31 cellular contexts compared by ENCODE assay signal in the genomic region with DNA sequence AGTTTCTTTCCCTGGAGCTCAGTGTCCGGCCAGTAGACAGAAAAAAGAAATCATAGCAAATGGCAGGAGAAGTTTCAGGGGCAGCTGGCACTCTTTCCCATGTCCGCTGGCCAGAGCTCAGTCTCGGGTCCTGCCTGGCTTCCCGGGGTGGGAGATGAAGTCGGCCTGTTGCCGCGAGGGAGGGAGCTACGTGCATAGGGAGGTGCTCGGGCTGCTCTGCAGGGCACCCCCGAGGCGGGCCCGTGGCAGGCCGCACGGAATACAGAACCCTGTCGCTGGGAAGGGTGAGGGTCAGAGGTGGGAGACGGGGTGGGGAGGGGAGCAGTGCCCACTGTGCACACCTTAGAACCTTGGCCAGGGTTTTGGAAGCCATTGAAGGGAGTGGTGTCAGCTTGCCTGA.
"Had no signal": no experiment of that assay in that cellular context is flagged by ENCODE, and none has a peak within 500 bp of the region (broad histone marks: within the 10 kb centered on the region; RNA-seq: fewer than 3 reads in every experiment).

No MANE protein-coding gene starts in this region.

- H3K36me3 ChIP-seq: gastrocnemius medialis, neutrophil, right lobe of liver, thoracic aorta, uterus had no signal

- H3K9me3 ChIP-seq: gastrocnemius medialis, neutrophil, right lobe of liver, thoracic aorta, uterus had no signal

- H3K4me3 ChIP-seq: gastrocnemius medialis, right lobe of liver, thoracic aorta, uterus had no signal

- H3K36me3 Mint-ChIP-seq: activated CD4-positive, alpha-beta memory T cell treated with anti-CD3 and anti-CD28 coated beads for 36 hours; immature natural killer cell; stimulated activated naive B cell treated with anti-CD40 and anti-IgM and Interleukin-4, amounts not matched to agents 10 μg/mL and 1 μg/mL and 100 μg/mL, for 72 hours; type B pancreatic cell had no signal

- H3K4me1 Mint-ChIP-seq: activated CD4-positive, alpha-beta T cell treated with anti-CD3 and anti-CD28 coated beads, Interleukin-2, amount 10 ng/mL, durations not matched to agents 24 days and 14 days; activated T-helper 17 cell treated with anti-CD3 and anti-CD28 coated beads, Interleukin-2, amount 50 U/mL, for 72 hours; immature natural killer cell; stimulated activated naive B cell treated with anti-CD40 and anti-IgM and Interleukin-4, amounts not matched to agents 10 μg/mL and 1 μg/mL and 100 μg/mL, for 72 hours; T-helper 17 cell had no signal

- H3K27ac Mint-ChIP-seq: activated CD4-positive, alpha-beta memory T cell treated with anti-CD3 and anti-CD28 coated beads for 36 hours; activated CD4-positive, alpha-beta T cell treated with anti-CD3 and anti-CD28 coated beads, Interleukin-2, amount 10 ng/mL, durations not matched to agents 24 days and 14 days; activated T-cell treated with anti-CD3 and anti-CD28 coated beads, Interleukin-2, amount 50 U/mL, for 24 hours; activated T-helper 17 cell treated with anti-CD3 and anti-CD28 coated beads, Interleukin-2, amount 50 U/mL, for 72 hours; dendritic cell treated with granulocyte-macrophage colony-stimulating factor and Interleukin-4, amounts not matched to agents 40 ng/mL and 50 ng/mL, for 4 days; immature natural killer cell; nephron; stimulated activated naive B cell treated with anti-CD40 and anti-IgM and Interleukin-4, amounts not matched to agents 10 μg/mL and 1 μg/mL and 100 μg/mL, for 72 hours; T-helper 17 cell; type B pancreatic cell had no signal

- H3K27ac ChIP-seq: gastrocnemius medialis, neutrophil, right lobe of liver, thoracic aorta, uterus had no signal

- H3K27me3 ChIP-seq: neutrophil, right lobe of liver, uterus had no signal

- H3K4me3 Mint-ChIP-seq: activated CD4-positive, alpha-beta memory T cell treated with anti-CD3 and anti-CD28 coated beads for 36 hours; activated CD4-positive, alpha-beta T cell treated with anti-CD3 and anti-CD28 coated beads, Interleukin-2, amount 10 ng/mL, durations not matched to agents 24 days and 14 days; activated T-cell treated with anti-CD3 and anti-CD28 coated beads, Interleukin-2, amount 50 U/mL, for 24 hours; activated T-helper 17 cell treated with anti-CD3 and anti-CD28 coated beads, Interleukin-2, amount 50 U/mL, for 72 hours; dendritic cell treated with granulocyte-macrophage colony-stimulating factor and Interleukin-4, amounts not matched to agents 40 ng/mL and 50 ng/mL, for 4 days; immature natural killer cell; nephron; stimulated activated naive B cell treated with anti-CD40 and anti-IgM and Interleukin-4, amounts not matched to agents 10 μg/mL and 1 μg/mL and 100 μg/mL, for 72 hours; T-helper 17 cell; type B pancreatic cell had no signal

- H3K9me3 Mint-ChIP-seq: activated CD4-positive, alpha-beta memory T cell treated with anti-CD3 and anti-CD28 coated beads for 36 hours; activated CD4-positive, alpha-beta T cell treated with anti-CD3 and anti-CD28 coated beads, Interleukin-2, amount 10 ng/mL, durations not matched to agents 24 days and 14 days; activated T-cell treated with anti-CD3 and anti-CD28 coated beads, Interleukin-2, amount 50 U/mL, for 24 hours; activated T-helper 17 cell treated with anti-CD3 and anti-CD28 coated beads, Interleukin-2, amount 50 U/mL, for 72 hours; dendritic cell treated with granulocyte-macrophage colony-stimulating factor and Interleukin-4, amounts not matched to agents 40 ng/mL and 50 ng/mL, for 4 days; immature natural killer cell; stimulated activated naive B cell treated with anti-CD40 and anti-IgM and Interleukin-4, amounts not matched to agents 10 μg/mL and 1 μg/mL and 100 μg/mL, for 72 hours; type B pancreatic cell had no signal

- DNase-seq: activated CD4-positive, alpha-beta memory T cell treated with anti-CD3 and anti-CD28 coated beads for 36 hours; activated CD4-positive, alpha-beta T cell treated with anti-CD3 and anti-CD28 coated beads, Interleukin-2, amount 10 ng/mL, durations not matched to agents 24 days and 14 days; activated CD4-positive, CD25-positive, alpha-beta regulatory T cell treated with anti-CD3 and anti-CD28 coated beads, Interleukin-2, amount 50 U/mL, for 72 hours; activated CD8-positive, alpha-beta memory T cell treated with anti-CD3 and anti-CD28 coated beads, Interleukin-2, amount 50 U/mL, for 48 hours; activated gamma-delta T cell treated with Interleukin-2 at 50 U/mL for 16 hours; activated naive CD4-positive, alpha-beta T cell treated with anti-CD3 and anti-CD28 coated beads, Interleukin-2, amount 50 U/mL, for 16 hours; activated T-cell treated with anti-CD3 and anti-CD28 coated beads, Interleukin-2, amount 50 U/mL, for 24 hours; amniotic stem cell; caudate nucleus; effector CD4-positive, alpha-beta T cell; gastrocnemius medialis; hippocampal formation; immature natural killer cell; kidney; midbrain; right lobe of liver; small intestine; stimulated activated CD4-positive, alpha-beta T cell treated with anti-CD3 and anti-CD28 coated beads, Interleukin-1b, Interleukin-23, amount 100 ng/mL, for 48 hours; stimulated activated CD4-positive, alpha-beta T cell treated with anti-CD3 and anti-CD28 coated beads, Interleukin-4, amount 100 ng/mL, for 4 hours; stimulated activated CD8-positive, alpha-beta memory T cell treated with anti-CD3 and anti-CD28 coated beads, Interleukin-4, amount 100 ng/mL, for 48 hours; stimulated activated naive B cell treated with anti-CD40 and anti-IgM and Interleukin-4, amounts not matched to agents 10 μg/mL and 1 μg/mL and 100 μg/mL, for 72 hours; T-helper 17 cell; T1000; uterus had no signal

- H3K4me1 ChIP-seq: gastrocnemius medialis, right lobe of liver, uterus had no signal

- H3K27me3 Mint-ChIP-seq: activated CD4-positive, alpha-beta memory T cell treated with anti-CD3 and anti-CD28 coated beads for 36 hours; activated CD4-positive, alpha-beta T cell treated with anti-CD3 and anti-CD28 coated beads, Interleukin-2, amount 10 ng/mL, durations not matched to agents 24 days and 14 days; dendritic cell treated with granulocyte-macrophage colony-stimulating factor and Interleukin-4, amounts not matched to agents 40 ng/mL and 50 ng/mL, for 4 days had no signal

- ATAC-seq: activated T-helper 17 cell treated with anti-CD3 and anti-CD28 coated beads, Interleukin-2, amount 50 U/mL, for 72 hours; gastrocnemius medialis; right lobe of liver; SK-N-SH treated with all-trans-retinoic acid at 6 μM for 48 hours; stimulated activated naive B cell treated with anti-CD40 and anti-IgM and Interleukin-4, amounts not matched to agents 10 μg/mL and 1 μg/mL and 100 μg/mL, for 72 hours; T-helper 17 cell had no signal
